Comparison of ENCODE assay signal across 1 cellular context in the genomic region with DNA sequence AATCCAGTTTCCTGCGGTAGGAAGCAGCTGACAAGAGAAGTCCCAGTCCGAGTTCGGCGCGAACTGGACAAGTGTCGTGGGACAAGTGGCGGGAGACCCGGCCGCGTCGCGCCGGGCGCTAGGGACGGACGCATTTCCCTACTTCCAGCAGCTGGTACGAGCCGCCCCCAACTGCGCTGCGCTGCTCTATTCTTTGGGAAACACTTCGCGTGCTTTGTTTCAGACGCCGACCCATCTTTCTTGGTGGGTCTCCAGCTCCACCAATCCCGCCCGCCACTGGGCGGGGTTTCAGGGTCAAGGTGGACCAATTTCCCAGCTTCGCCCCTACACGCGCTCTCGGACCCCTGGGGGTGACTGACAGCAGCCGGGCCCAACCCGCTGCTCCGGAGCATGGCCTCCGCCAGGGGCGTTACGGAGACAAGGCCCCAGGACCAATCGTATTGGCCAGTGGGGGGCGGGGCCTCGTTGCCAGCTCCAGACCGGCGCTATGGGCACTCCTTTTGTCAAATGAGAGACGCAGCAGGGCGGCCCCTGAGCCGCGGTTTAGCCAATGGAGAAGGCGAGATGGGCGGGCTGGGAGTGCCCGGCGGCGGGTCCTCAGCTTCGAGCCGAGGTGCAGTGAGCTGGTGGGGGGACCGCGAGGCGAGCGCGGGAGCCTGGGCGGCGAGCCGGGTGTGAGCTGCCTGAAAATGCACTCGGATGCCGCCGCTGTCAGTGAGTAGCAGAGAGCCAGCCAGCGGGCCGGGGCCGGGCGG.
A peak's percentile ranks its signal among the peaks of the same experiment; 100 is the strongest.
TF ChIP-seq lines count a peak whose summit lies in the region.

A gene (plus strand): TSS at position 600 of the 755 bp plus-strand sequence. CDS start 90 bp downstream, at position 690.

TF ChIP-seq in HepG2, 621 proteins besides CTCF, POLR2A, EP300 and RAD21 (continued from another document and continues in another):
- TF ChIP-seq, protein P1, sequence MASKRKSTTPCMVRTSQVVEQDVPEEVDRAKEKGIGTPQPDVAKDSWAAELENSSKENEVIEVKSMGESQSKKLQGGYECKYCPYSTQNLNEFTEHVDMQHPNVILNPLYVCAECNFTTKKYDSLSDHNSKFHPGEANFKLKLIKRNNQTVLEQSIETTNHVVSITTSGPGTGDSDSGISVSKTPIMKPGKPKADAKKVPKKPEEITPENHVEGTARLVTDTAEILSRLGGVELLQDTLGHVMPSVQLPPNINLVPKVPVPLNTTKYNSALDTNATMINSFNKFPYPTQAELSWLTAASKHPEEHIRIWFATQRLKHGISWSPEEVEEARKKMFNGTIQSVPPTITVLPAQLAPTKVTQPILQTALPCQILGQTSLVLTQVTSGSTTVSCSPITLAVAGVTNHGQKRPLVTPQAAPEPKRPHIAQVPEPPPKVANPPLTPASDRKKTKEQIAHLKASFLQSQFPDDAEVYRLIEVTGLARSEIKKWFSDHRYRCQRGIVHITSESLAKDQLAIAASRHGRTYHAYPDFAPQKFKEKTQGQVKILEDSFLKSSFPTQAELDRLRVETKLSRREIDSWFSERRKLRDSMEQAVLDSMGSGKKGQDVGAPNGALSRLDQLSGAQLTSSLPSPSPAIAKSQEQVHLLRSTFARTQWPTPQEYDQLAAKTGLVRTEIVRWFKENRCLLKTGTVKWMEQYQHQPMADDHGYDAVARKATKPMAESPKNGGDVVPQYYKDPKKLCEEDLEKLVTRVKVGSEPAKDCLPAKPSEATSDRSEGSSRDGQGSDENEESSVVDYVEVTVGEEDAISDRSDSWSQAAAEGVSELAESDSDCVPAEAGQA (IDR thresholded peaks at IDR 0.05; ENCODE audit: low read depth), result no peak
- TF ChIP-seq, protein P1 (CRISPR knock-in tag; IDR thresholded peaks at IDR 0.05; ENCODE audit: borderline replicate concordance), result no peak
- TF ChIP-seq, protein P2, sequence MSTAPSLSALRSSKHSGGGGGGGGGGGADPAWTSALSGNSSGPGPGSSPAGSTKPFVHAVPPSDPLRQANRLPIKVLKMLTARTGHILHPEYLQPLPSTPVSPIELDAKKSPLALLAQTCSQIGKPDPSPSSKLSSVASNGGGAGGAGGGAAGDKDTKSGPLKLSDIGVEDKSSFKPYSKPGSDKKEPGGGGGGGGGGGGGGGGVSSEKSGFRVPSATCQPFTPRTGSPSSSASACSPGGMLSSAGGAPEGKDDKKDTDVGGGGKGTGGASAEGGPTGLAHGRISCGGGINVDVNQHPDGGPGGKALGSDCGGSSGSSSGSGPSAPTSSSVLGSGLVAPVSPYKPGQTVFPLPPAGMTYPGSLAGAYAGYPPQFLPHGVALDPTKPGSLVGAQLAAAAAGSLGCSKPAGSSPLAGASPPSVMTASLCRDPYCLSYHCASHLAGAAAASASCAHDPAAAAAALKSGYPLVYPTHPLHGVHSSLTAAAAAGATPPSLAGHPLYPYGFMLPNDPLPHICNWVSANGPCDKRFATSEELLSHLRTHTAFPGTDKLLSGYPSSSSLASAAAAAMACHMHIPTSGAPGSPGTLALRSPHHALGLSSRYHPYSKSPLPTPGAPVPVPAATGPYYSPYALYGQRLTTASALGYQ (CRISPR knock-in tag; IDR thresholded peaks at IDR 0.05), result no peak
- TF ChIP-seq, protein P3, sequence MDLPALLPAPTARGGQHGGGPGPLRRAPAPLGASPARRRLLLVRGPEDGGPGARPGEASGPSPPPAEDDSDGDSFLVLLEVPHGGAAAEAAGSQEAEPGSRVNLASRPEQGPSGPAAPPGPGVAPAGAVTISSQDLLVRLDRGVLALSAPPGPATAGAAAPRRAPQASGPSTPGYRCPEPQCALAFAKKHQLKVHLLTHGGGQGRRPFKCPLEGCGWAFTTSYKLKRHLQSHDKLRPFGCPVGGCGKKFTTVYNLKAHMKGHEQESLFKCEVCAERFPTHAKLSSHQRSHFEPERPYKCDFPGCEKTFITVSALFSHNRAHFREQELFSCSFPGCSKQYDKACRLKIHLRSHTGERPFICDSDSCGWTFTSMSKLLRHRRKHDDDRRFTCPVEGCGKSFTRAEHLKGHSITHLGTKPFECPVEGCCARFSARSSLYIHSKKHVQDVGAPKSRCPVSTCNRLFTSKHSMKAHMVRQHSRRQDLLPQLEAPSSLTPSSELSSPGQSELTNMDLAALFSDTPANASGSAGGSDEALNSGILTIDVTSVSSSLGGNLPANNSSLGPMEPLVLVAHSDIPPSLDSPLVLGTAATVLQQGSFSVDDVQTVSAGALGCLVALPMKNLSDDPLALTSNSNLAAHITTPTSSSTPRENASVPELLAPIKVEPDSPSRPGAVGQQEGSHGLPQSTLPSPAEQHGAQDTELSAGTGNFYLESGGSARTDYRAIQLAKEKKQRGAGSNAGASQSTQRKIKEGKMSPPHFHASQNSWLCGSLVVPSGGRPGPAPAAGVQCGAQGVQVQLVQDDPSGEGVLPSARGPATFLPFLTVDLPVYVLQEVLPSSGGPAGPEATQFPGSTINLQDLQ (CRISPR knock-in tag; IDR thresholded peaks at IDR 0.05), result no peak
- TF ChIP-seq TBP (CRISPR knock-in tag; IDR thresholded peaks at IDR 0.05), result no peak
- no peak for TF ChIP-seq ZNF607 (CRISPR knock-in tag; IDR thresholded peaks at IDR 0.05; ENCODE audit: borderline replicate concordance)
- no peak for TF ChIP-seq HOXA9 (CRISPR knock-in tag; IDR thresholded peaks at IDR 0.05; ENCODE audit: borderline replicate concordance)
- TF ChIP-seq, protein P4, sequence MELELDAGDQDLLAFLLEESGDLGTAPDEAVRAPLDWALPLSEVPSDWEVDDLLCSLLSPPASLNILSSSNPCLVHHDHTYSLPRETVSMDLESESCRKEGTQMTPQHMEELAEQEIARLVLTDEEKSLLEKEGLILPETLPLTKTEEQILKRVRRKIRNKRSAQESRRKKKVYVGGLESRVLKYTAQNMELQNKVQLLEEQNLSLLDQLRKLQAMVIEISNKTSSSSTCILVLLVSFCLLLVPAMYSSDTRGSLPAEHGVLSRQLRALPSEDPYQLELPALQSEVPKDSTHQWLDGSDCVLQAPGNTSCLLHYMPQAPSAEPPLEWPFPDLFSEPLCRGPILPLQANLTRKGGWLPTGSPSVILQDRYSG (CRISPR knock-in tag; IDR thresholded peaks at IDR 0.05), result no peak
- no peak for TF ChIP-seq ZEB1 (IDR thresholded peaks at IDR 0.05; ENCODE audit: insufficient replicate concordance, low read depth)
- TF ChIP-seq, protein P5, sequence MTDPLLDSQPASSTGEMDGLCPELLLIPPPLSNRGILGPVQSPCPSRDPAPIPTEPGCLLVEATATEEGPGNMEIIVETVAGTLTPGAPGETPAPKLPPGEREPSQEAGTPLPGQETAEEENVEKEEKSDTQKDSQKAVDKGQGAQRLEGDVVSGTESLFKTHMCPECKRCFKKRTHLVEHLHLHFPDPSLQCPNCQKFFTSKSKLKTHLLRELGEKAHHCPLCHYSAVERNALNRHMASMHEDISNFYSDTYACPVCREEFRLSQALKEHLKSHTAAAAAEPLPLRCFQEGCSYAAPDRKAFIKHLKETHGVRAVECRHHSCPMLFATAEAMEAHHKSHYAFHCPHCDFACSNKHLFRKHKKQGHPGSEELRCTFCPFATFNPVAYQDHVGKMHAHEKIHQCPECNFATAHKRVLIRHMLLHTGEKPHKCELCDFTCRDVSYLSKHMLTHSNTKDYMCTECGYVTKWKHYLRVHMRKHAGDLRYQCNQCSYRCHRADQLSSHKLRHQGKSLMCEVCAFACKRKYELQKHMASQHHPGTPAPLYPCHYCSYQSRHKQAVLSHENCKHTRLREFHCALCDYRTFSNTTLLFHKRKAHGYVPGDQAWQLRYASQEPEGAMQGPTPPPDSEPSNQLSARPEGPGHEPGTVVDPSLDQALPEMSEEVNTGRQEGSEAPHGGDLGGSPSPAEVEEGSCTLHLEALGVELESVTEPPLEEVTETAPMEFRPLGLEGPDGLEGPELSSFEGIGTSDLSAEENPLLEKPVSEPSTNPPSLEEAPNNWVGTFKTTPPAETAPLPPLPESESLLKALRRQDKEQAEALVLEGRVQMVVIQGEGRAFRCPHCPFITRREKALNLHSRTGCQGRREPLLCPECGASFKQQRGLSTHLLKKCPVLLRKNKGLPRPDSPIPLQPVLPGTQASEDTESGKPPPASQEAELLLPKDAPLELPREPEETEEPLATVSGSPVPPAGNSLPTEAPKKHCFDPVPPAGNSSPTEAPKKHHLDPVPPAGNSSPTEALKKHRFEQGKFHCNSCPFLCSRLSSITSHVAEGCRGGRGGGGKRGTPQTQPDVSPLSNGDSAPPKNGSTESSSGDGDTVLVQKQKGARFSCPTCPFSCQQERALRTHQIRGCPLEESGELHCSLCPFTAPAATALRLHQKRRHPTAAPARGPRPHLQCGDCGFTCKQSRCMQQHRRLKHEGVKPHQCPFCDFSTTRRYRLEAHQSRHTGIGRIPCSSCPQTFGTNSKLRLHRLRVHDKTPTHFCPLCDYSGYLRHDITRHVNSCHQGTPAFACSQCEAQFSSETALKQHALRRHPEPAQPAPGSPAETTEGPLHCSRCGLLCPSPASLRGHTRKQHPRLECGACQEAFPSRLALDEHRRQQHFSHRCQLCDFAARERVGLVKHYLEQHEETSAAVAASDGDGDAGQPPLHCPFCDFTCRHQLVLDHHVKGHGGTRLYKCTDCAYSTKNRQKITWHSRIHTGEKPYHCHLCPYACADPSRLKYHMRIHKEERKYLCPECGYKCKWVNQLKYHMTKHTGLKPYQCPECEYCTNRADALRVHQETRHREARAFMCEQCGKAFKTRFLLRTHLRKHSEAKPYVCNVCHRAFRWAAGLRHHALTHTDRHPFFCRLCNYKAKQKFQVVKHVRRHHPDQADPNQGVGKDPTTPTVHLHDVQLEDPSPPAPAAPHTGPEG (CRISPR knock-in tag; IDR thresholded peaks at IDR 0.05), result no peak
- TF ChIP-seq ZNF879 (CRISPR knock-in tag; IDR thresholded peaks at IDR 0.05), result no peak
- no peak for TF ChIP-seq PHF5A (CRISPR knock-in tag; IDR thresholded peaks at IDR 0.05; ENCODE audit: low read depth, unreplicated experiment)
- no peak for TF ChIP-seq SNRNP70 (IDR thresholded peaks at IDR 0.05; ENCODE audit: low read depth, low read length)
- TF ChIP-seq, protein P6, sequence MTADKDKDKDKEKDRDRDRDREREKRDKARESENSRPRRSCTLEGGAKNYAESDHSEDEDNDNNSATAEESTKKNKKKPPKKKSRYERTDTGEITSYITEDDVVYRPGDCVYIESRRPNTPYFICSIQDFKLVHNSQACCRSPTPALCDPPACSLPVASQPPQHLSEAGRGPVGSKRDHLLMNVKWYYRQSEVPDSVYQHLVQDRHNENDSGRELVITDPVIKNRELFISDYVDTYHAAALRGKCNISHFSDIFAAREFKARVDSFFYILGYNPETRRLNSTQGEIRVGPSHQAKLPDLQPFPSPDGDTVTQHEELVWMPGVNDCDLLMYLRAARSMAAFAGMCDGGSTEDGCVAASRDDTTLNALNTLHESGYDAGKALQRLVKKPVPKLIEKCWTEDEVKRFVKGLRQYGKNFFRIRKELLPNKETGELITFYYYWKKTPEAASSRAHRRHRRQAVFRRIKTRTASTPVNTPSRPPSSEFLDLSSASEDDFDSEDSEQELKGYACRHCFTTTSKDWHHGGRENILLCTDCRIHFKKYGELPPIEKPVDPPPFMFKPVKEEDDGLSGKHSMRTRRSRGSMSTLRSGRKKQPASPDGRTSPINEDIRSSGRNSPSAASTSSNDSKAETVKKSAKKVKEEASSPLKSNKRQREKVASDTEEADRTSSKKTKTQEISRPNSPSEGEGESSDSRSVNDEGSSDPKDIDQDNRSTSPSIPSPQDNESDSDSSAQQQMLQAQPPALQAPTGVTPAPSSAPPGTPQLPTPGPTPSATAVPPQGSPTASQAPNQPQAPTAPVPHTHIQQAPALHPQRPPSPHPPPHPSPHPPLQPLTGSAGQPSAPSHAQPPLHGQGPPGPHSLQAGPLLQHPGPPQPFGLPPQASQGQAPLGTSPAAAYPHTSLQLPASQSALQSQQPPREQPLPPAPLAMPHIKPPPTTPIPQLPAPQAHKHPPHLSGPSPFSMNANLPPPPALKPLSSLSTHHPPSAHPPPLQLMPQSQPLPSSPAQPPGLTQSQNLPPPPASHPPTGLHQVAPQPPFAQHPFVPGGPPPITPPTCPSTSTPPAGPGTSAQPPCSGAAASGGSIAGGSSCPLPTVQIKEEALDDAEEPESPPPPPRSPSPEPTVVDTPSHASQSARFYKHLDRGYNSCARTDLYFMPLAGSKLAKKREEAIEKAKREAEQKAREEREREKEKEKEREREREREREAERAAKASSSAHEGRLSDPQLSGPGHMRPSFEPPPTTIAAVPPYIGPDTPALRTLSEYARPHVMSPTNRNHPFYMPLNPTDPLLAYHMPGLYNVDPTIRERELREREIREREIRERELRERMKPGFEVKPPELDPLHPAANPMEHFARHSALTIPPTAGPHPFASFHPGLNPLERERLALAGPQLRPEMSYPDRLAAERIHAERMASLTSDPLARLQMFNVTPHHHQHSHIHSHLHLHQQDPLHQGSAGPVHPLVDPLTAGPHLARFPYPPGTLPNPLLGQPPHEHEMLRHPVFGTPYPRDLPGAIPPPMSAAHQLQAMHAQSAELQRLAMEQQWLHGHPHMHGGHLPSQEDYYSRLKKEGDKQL (CRISPR knock-in tag; IDR thresholded peaks at IDR 0.05; ENCODE audit: low read depth), result no peak
- TF ChIP-seq, protein P7, sequence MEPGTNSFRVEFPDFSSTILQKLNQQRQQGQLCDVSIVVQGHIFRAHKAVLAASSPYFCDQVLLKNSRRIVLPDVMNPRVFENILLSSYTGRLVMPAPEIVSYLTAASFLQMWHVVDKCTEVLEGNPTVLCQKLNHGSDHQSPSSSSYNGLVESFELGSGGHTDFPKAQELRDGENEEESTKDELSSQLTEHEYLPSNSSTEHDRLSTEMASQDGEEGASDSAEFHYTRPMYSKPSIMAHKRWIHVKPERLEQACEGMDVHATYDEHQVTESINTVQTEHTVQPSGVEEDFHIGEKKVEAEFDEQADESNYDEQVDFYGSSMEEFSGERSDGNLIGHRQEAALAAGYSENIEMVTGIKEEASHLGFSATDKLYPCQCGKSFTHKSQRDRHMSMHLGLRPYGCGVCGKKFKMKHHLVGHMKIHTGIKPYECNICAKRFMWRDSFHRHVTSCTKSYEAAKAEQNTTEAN (CRISPR knock-in tag; conservative IDR thresholded peaks at IDR 0.05), result 0 out of 2 replicates have a peak, but pooled peaks have one; percentile 22
- TF ChIP-seq, protein P8, sequence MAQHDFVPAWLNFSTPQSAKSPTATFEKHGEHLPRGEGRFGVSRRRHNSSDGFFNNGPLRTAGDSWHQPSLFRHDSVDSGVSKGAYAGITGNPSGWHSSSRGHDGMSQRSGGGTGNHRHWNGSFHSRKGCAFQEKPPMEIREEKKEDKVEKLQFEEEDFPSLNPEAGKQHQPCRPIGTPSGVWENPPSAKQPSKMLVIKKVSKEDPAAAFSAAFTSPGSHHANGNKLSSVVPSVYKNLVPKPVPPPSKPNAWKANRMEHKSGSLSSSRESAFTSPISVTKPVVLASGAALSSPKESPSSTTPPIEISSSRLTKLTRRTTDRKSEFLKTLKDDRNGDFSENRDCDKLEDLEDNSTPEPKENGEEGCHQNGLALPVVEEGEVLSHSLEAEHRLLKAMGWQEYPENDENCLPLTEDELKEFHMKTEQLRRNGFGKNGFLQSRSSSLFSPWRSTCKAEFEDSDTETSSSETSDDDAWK (CRISPR knock-in tag; IDR thresholded peaks at IDR 0.05), result no peak
- no peak for TF ChIP-seq HOXD1 (CRISPR knock-in tag; IDR thresholded peaks at IDR 0.05)
- no peak for TF ChIP-seq ZNF446 (CRISPR knock-in tag; IDR thresholded peaks at IDR 0.05)
- no peak for TF ChIP-seq HDAC6 (IDR thresholded peaks at IDR 0.05; ENCODE audit: low read depth, low read length)
